Comparison of ENCODE assay signal across 8 cellular contexts in the genomic region with DNA sequence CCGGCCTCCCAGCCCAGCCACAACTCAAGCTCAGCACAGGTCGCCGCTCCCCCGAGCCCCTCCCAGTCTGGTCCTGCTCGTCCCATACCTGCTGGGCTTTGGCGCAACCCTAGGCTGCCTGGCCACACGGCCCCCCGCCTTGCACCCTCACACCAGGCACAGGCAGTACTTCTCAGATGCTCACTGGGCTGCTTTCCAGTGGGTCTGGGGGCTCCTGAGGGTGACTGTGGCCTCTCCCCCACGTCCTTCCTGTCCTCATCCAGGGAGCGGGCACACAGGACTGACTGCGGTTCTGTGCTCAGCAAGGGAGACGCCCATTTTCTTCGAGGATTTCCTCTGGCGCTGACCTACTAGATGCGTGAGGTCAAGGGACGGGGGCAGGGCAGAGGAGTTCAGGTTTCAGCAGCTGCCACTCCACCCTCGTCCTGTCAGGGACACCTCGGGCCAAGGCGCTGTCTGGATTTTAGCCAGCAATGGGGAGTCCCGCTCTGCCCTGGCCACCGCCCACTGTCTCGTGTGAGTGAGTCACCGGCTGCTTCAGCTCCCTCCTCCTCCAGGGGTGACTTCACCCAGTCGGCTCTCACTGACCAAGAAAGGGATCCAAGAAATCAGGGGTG.
DNase-seq lines count a peak whose midpoint lies in the region; ATAC-seq and TF ChIP-seq lines count a peak whose summit lies in the region.

No MANE protein-coding gene starts in this region.

- peaks cover 8% of the 10 kb centered on the region for H3K27me3 Mint-ChIP-seq in glutamatergic neuron (ENCODE audit: unreplicated experiment)

- intact Hi-C loops in transverse colon (cut with DNase I; ENCODE audit: low total_unique reads), result no loop called here

- TF ChIP-seq CTCF in RWPE1 (conservative IDR thresholded peaks at IDR 0.05; ENCODE audit: low read depth), result no peak
- TF ChIP-seq CTCF in glutamatergic neuron (IDR thresholded peaks at IDR 0.05; ENCODE audit: partially characterized antibody, unreplicated experiment), result no peak
- no peak for TF ChIP-seq CTCF in transverse colon (IDR thresholded peaks at IDR 0.05)

- CTCF ChIA-PET in RWPE1 (lab: Yijun Ruan, JAX), result no interaction called here

- H3K27me3 ChIP-seq in transverse colon, result no peaks in the 10 kb centered on the region

- TF ChIP-seq POLR2A in transverse colon (IDR thresholded peaks at IDR 0.05), result peak; percentile 73

- H3K4me1 Mint-ChIP-seq in glutamatergic neuron (ENCODE audit: low read depth, unreplicated experiment), result peaks cover 17% of the 10 kb centered on the region

- peak; percentile 39 for DNase-seq in DMS153 (lab: John Stamatoyannopoulos, UW)
- no peak for DNase-seq in DMS153 treated with DMSO at 0.1 percent for 48 hours (lab: John Stamatoyannopoulos, UW; ENCODE audit: unreplicated experiment)
- peak; percentile 85 for DNase-seq in RWPE1 (ENCODE audit: low spot score)
- DNase-seq in activated gamma-delta T cell treated with anti-CD3 and anti-CD28 coated beads, Interleukin-2, amount 50 U/mL, for 16 hours (ENCODE audit: low read depth), result peak; percentile 42
- peak; percentile 63 for DNase-seq in glutamatergic neuron
- peak; percentile 53 for DNase-seq in pons (ENCODE audit: low spot score)
- peak; percentile 96 for DNase-seq in transverse colon

- in situ Hi-C loops in transverse colon (cut with MboI; ENCODE audit: low pct_ligation_motif_present in 1 of 4, low pct_unique_long_range_greater_than_20kb in 1 of 4, low sequenced_read_pairs in 3 of 4), result no loop called here

- H3K4me3 ChIP-seq in transverse colon, result peak overlapping the region in 2 of 4 donors; percentile 1 to 35

- peaks cover 2% of the 10 kb centered on the region for H3K9me3 Mint-ChIP-seq in glutamatergic neuron (ENCODE audit: unreplicated experiment)

- no peak overlapping the region for H3K27ac Mint-ChIP-seq in glutamatergic neuron (ENCODE audit: unreplicated experiment)

- no peak overlapping the region for H3K4me3 Mint-ChIP-seq in glutamatergic neuron (ENCODE audit: unreplicated experiment)

- peak; percentile 60 for TF ChIP-seq EP300 in transverse colon (IDR thresholded peaks at IDR 0.05; ENCODE audit: low read depth)

- whole genome bisulfite sequencing in transverse colon (ENCODE audit: low coverage in 1 of 2), 2 donors, result 12% methylated on average over 17 of the region's 24 CpGs; no CpG with 5 or more reads in 1 of the 2 donors

- peak; percentile 77 for ATAC-seq in HG03060 (IDR thresholded peaks at IDR 0.05; ENCODE audit: low read depth, unreplicated experiment)

- no peaks in the 10 kb centered on the region for H3K9me3 ChIP-seq in transverse colon

- H3K4me1 ChIP-seq in transverse colon, result peaks cover 22 to 45% (median 40%) of the 10 kb centered on the region in 4 donors

- H3K36me3 ChIP-seq in transverse colon, result no peaks in the 10 kb centered on the region

- H3K27ac ChIP-seq in RWPE1 (peak overlapping the region; percentile 66), transverse colon (peak overlapping the region; percentile 74 to 81 (median 80))

- peaks cover 4% of the 10 kb centered on the region for H3K36me3 Mint-ChIP-seq in glutamatergic neuron (ENCODE audit: unreplicated experiment)

- POLR2A ChIA-PET in RWPE1 (lab: Yijun Ruan, JAX; ENCODE audit: low non-redundant PET), result no interaction called here
